8 cellular contexts compared by ENCODE assay signal in genomic region chr7:117679120-117679519, GRCh38.
"Had no signal": no experiment of that assay in that cellular context is flagged by ENCODE, and none has a peak within 500 bp of the region (broad histone marks: within the 10 kb centered on the region; RNA-seq: fewer than 3 reads in every experiment).

No MANE protein-coding gene starts in this region.

- DNase-seq: GDM1, GF-D8 had no signal

- ATAC-seq: GM12878 had no signal

- H3K4me3 ChIP-seq: GM12878 had no signal

- FAIRE-seq: G401.6, GM12878, GM12891, GM12892, GM18507, GM19239 had no signal
